1 cellular context compared by ENCODE assay signal in the genomic region with DNA sequence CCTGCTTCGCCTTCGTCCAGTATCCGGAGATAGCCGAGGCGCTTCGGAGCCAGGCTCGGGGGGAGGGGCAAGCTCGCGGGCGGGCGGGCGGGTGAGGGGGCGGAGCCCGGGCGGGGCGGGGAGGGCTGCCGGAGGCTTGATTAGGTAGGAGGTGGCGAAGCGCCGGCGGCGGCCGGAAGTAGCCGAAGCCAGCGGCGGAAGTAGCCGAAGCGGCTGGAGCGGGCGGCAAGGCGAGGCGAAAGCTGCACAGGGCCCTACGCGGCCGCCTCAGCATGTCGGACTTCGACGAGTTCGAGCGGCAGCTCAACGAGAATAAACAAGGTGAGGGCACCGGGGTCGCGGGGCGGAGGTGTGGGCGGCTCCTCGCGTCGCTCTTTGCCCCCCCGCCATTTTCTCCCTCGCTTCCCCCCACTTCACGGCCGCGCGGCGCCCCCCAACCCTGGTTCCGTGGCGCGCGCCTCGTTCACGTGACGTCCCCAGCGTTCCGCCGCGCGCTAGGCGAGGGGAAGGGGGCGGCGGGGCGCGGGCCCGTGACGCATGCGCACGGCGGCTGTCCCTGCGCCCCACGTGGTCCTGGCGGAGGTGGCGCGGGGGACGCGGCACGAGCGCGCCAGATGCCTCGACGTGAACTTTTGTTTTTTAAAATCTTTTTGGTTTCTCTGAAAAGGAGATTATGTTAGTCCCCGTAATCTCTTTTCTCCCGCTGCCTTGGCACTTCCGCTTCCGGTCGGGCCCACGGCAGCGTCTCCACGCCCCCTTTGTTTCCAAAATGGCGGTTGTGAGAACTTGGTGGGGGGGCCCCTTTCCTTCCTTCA.
A peak's percentile ranks its signal among the peaks of the same experiment; 100 is the strongest.
TF ChIP-seq lines count a peak whose summit lies in the region.

A gene (plus strand): TSS at position 203 of the 815 bp plus-strand sequence. CDS start 70 bp downstream, at position 273.

TF ChIP-seq in HepG2, 621 proteins besides CTCF, POLR2A, EP300 and RAD21 (continued from another document and continues in another):
- TF ChIP-seq, protein P1, sequence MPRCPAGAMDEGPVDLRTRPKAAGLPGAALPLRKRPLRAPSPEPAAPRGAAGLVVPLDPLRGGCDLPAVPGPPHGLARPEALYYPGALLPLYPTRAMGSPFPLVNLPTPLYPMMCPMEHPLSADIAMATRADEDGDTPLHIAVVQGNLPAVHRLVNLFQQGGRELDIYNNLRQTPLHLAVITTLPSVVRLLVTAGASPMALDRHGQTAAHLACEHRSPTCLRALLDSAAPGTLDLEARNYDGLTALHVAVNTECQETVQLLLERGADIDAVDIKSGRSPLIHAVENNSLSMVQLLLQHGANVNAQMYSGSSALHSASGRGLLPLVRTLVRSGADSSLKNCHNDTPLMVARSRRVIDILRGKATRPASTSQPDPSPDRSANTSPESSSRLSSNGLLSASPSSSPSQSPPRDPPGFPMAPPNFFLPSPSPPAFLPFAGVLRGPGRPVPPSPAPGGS (CRISPR knock-in tag; IDR thresholded peaks at IDR 0.05): peak; percentile 74
- TF ChIP-seq, protein P2, sequence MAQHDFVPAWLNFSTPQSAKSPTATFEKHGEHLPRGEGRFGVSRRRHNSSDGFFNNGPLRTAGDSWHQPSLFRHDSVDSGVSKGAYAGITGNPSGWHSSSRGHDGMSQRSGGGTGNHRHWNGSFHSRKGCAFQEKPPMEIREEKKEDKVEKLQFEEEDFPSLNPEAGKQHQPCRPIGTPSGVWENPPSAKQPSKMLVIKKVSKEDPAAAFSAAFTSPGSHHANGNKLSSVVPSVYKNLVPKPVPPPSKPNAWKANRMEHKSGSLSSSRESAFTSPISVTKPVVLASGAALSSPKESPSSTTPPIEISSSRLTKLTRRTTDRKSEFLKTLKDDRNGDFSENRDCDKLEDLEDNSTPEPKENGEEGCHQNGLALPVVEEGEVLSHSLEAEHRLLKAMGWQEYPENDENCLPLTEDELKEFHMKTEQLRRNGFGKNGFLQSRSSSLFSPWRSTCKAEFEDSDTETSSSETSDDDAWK (CRISPR knock-in tag; IDR thresholded peaks at IDR 0.05): no peak
- peak; percentile 67; the same call in 1 of the 2 replicates for TF ChIP-seq ZFX (CRISPR knock-in tag; IDR thresholded peaks at IDR 0.05; ENCODE audit: low read depth)
- peak; percentile 97 for TF ChIP-seq RBFOX2 (IDR thresholded peaks at IDR 0.05; ENCODE audit: low read depth, low read length)
- TF ChIP-seq ZNF232 (CRISPR knock-in tag; IDR thresholded peaks at IDR 0.05; ENCODE audit: borderline replicate concordance): peak; percentile 53; the same call in 1 of the 2 replicates
- peak; percentile 4; the same call in 1 of the 2 replicates for TF ChIP-seq KMT2B (CRISPR knock-in tag; IDR thresholded peaks at IDR 0.05)
- no peak for TF ChIP-seq FLYWCH1 (CRISPR knock-in tag; IDR thresholded peaks at IDR 0.05)
- TF ChIP-seq GABPB1 (CRISPR knock-in tag; IDR thresholded peaks at IDR 0.05): peak; percentile 86
- peak; percentile 88 for TF ChIP-seq ZBTB38 (CRISPR knock-in tag; IDR thresholded peaks at IDR 0.05)
- TF ChIP-seq MEF2D (CRISPR knock-in tag; IDR thresholded peaks at IDR 0.05): 0 out of 2 replicates have a peak, but pooled peaks have one; percentile 3
- no peak for TF ChIP-seq ZSCAN12 (CRISPR knock-in tag; IDR thresholded peaks at IDR 0.05)
- 0 out of 2 replicates have a peak, but pooled peaks have one; percentile 47 for TF ChIP-seq CENPT (CRISPR knock-in tag; IDR thresholded peaks at IDR 0.05; ENCODE audit: low read depth)
- TF ChIP-seq, protein P3, sequence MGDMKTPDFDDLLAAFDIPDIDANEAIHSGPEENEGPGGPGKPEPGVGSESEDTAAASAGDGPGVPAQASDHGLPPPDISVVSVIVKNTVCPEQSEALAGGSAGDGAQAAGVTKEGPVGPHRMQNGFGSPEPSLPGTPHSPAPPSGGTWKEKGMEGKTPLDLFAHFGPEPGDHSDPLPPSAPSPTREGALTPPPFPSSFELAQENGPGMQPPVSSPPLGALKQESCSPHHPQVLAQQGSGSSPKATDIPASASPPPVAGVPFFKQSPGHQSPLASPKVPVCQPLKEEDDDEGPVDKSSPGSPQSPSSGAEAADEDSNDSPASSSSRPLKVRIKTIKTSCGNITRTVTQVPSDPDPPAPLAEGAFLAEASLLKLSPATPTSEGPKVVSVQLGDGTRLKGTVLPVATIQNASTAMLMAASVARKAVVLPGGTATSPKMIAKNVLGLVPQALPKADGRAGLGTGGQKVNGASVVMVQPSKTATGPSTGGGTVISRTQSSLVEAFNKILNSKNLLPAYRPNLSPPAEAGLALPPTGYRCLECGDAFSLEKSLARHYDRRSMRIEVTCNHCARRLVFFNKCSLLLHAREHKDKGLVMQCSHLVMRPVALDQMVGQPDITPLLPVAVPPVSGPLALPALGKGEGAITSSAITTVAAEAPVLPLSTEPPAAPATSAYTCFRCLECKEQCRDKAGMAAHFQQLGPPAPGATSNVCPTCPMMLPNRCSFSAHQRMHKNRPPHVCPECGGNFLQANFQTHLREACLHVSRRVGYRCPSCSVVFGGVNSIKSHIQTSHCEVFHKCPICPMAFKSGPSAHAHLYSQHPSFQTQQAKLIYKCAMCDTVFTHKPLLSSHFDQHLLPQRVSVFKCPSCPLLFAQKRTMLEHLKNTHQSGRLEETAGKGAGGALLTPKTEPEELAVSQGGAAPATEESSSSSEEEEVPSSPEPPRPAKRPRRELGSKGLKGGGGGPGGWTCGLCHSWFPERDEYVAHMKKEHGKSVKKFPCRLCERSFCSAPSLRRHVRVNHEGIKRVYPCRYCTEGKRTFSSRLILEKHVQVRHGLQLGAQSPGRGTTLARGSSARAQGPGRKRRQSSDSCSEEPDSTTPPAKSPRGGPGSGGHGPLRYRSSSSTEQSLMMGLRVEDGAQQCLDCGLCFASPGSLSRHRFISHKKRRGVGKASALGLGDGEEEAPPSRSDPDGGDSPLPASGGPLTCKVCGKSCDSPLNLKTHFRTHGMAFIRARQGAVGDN (CRISPR knock-in tag; IDR thresholded peaks at IDR 0.05): peak; percentile 95
- TF ChIP-seq, protein P4, sequence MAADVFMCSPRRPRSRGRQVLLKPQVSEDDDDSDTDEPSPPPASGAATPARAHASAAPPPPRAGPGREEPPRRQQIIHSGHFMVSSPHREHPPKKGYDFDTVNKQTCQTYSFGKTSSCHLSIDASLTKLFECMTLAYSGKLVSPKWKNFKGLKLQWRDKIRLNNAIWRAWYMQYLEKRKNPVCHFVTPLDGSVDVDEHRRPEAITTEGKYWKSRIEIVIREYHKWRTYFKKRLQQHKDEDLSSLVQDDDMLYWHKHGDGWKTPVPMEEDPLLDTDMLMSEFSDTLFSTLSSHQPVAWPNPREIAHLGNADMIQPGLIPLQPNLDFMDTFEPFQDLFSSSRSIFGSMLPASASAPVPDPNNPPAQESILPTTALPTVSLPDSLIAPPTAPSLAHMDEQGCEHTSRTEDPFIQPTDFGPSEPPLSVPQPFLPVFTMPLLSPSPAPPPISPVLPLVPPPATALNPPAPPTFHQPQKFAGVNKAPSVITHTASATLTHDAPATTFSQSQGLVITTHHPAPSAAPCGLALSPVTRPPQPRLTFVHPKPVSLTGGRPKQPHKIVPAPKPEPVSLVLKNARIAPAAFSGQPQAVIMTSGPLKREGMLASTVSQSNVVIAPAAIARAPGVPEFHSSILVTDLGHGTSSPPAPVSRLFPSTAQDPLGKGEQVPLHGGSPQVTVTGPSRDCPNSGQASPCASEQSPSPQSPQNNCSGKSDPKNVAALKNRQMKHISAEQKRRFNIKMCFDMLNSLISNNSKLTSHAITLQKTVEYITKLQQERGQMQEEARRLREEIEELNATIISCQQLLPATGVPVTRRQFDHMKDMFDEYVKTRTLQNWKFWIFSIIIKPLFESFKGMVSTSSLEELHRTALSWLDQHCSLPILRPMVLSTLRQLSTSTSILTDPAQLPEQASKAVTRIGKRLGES (CRISPR knock-in tag; IDR thresholded peaks at IDR 0.05; ENCODE audit: borderline replicate concordance): 0 out of 2 replicates have a peak, but pooled peaks have one; percentile 17
- TF ChIP-seq FOXK1 (CRISPR knock-in tag; IDR thresholded peaks at IDR 0.05; ENCODE audit: borderline replicate concordance, low read depth): 0 out of 2 replicates have a peak, but pooled peaks have one; percentile 25
- TF ChIP-seq SP2 (CRISPR knock-in tag; IDR thresholded peaks at IDR 0.05): 0 out of 2 replicates have a peak, but pooled peaks have one; percentile 46
- TF ChIP-seq ZNF235 (CRISPR knock-in tag; IDR thresholded peaks at IDR 0.05; ENCODE audit: borderline replicate concordance): no peak; the same call in 1 of the 2 replicates
- no peak for TF ChIP-seq SOX5 (CRISPR knock-in tag; IDR thresholded peaks at IDR 0.05; ENCODE audit: borderline replicate concordance)
- peak; percentile 76 for TF ChIP-seq U2AF1 (optimal IDR thresholded peaks at IDR 0.05; ENCODE audit: low read depth, low read length)
- peak; percentile 21 for TF ChIP-seq MED8 (CRISPR knock-in tag; IDR thresholded peaks at IDR 0.05; ENCODE audit: insufficient replicate concordance)
- TF ChIP-seq, protein P5, sequence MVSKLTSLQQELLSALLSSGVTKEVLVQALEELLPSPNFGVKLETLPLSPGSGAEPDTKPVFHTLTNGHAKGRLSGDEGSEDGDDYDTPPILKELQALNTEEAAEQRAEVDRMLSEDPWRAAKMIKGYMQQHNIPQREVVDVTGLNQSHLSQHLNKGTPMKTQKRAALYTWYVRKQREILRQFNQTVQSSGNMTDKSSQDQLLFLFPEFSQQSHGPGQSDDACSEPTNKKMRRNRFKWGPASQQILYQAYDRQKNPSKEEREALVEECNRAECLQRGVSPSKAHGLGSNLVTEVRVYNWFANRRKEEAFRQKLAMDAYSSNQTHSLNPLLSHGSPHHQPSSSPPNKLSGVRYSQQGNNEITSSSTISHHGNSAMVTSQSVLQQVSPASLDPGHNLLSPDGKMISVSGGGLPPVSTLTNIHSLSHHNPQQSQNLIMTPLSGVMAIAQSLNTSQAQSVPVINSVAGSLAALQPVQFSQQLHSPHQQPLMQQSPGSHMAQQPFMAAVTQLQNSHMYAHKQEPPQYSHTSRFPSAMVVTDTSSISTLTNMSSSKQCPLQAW (CRISPR knock-in tag; IDR thresholded peaks at IDR 0.05): peak; percentile 23; the same call in 1 of the 2 replicates
- peak; percentile 87; the same call in 1 of the 2 replicates for TF ChIP-seq ZNF709 (CRISPR knock-in tag; IDR thresholded peaks at IDR 0.05)
- peak; percentile 82; the same call in 1 of the 2 replicates for TF ChIP-seq ARHGAP35 (CRISPR knock-in tag; IDR thresholded peaks at IDR 0.05; ENCODE audit: borderline replicate concordance)
- peak; percentile 84 for TF ChIP-seq ELF1 (CRISPR knock-in tag; IDR thresholded peaks at IDR 0.05)
- 0 out of 2 replicates have a peak, but pooled peaks have one; percentile 26 for TF ChIP-seq MAF1 (CRISPR knock-in tag; IDR thresholded peaks at IDR 0.05; ENCODE audit: borderline replicate concordance)
- TF ChIP-seq, protein P6, sequence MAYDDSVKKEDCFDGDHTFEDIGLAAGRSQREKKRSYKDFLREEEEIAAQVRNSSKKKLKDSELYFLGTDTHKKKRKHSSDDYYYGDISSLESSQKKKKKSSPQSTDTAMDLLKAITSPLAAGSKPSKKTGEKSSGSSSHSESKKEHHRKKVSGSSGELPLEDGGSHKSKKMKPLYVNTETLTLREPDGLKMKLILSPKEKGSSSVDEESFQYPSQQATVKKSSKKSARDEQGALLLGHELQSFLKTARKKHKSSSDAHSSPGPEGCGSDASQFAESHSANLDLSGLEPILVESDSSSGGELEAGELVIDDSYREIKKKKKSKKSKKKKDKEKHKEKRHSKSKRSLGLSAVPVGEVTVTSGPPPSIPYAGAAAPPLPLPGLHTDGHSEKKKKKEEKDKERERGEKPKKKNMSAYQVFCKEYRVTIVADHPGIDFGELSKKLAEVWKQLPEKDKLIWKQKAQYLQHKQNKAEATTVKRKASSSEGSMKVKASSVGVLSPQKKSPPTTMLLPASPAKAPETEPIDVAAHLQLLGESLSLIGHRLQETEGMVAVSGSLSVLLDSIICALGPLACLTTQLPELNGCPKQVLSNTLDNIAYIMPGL (CRISPR knock-in tag; IDR thresholded peaks at IDR 0.05; ENCODE audit: borderline replicate concordance in 1 of 2, low read depth in 1 of 2): peak in 1 of 2 experiments; percentile 54; a peak in 1 of 4 replicates
- TF ChIP-seq, protein P7, sequence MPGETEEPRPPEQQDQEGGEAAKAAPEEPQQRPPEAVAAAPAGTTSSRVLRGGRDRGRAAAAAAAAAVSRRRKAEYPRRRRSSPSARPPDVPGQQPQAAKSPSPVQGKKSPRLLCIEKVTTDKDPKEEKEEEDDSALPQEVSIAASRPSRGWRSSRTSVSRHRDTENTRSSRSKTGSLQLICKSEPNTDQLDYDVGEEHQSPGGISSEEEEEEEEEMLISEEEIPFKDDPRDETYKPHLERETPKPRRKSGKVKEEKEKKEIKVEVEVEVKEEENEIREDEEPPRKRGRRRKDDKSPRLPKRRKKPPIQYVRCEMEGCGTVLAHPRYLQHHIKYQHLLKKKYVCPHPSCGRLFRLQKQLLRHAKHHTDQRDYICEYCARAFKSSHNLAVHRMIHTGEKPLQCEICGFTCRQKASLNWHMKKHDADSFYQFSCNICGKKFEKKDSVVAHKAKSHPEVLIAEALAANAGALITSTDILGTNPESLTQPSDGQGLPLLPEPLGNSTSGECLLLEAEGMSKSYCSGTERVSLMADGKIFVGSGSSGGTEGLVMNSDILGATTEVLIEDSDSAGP (CRISPR knock-in tag; IDR thresholded peaks at IDR 0.05; ENCODE audit: borderline replicate concordance): peak; percentile 65; the same call in 1 of the 2 replicates
- TF ChIP-seq ZNF558 (CRISPR knock-in tag; IDR thresholded peaks at IDR 0.05; ENCODE audit: borderline replicate concordance): peak; percentile 73; the same call in 1 of the 2 replicates
- TF ChIP-seq ATRX (CRISPR knock-in tag; IDR thresholded peaks at IDR 0.05; ENCODE audit: borderline replicate concordance): no peak
- no peak for TF ChIP-seq MYNN (CRISPR knock-in tag; IDR thresholded peaks at IDR 0.05; ENCODE audit: low read depth)
- TF ChIP-seq NONO (IDR thresholded peaks at IDR 0.05): no peak
- peak; percentile 37; the same call in 1 of the 2 replicates for TF ChIP-seq NONO (CRISPR knock-in tag; conservative IDR thresholded peaks at IDR 0.05)
- TF ChIP-seq ZNF615 (CRISPR knock-in tag; IDR thresholded peaks at IDR 0.05; ENCODE audit: borderline replicate concordance): no peak
- peak; percentile 37; the same call in 1 of the 2 replicates for TF ChIP-seq KMT2A (CRISPR knock-in tag; IDR thresholded peaks at IDR 0.05)
- no peak for TF ChIP-seq PAF1 (CRISPR knock-in tag; IDR thresholded peaks at IDR 0.05)
